Comparison of ENCODE assay signal across 27 cellular contexts in the genomic region with DNA sequence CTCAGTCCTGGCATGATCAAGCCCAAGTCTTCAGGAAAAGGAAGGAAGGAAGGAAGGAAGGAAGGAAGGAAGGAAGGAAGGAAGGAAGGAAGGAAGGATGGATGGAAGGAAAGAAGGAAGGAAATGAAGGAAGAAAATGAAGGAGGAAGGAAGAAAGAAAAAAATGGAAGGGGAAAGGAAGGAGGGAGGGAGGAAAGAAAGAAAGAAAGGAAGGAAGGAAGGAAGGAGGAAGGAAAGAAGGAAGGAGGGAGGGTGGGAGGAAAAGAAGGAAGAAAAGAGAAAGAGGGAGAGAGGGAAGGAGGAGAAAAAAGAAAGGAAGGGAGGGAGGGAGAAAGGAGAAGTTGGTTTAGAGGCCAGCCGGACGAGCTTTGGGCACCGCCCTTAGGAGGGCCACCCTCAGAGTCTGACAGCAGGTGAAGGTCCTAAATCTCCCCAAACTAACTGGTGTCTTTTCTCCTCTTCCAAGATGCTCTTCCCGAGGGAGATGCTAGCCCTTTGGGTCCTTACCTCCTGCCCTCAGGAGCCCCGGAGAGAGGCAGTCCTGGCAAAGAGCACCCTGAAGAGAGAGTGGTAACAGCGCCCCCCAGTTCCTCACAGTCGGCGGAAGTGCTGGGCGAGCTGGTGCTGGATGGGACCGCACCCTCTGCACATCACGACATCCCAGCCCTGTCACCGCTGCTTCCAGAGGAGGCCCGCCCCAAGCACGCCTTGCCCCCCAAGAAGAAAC.
"Had no signal": no experiment of that assay in that cellular context is flagged by ENCODE, and none has a peak within 500 bp of the region (broad histone marks: within the 10 kb centered on the region; RNA-seq: fewer than 3 reads in every experiment).

No MANE protein-coding gene starts in this region.

- H2AFZ ChIP-seq: hepatocyte, parathyroid adenoma had no signal

- H3K79me2 ChIP-seq: hepatocyte, parathyroid adenoma had no signal

- ATAC-seq: foreskin keratinocyte; gastroesophageal sphincter; left cardiac atrium; left lung; mucosa of descending colon; natural killer cell treated with Interleukin-12 subunit alpha and Interleukin-12 subunit beta and Interleukin-15 and Interleukin-18, amount 100 ng/mL, for 72 hours; sciatic nerve; stimulated activated naive B cell treated with anti-CD40 and anti-IgM and Interleukin-4, amounts not matched to agents 10 μg/mL and 1 μg/mL and 100 μg/mL, for 72 hours had no signal

- H3K4me1 Mint-ChIP-seq: endodermal cell, mesothelial cell of epicardium, neural crest cell had no signal

- H3K36me3 Mint-ChIP-seq: mesothelial cell of epicardium; naive B cell; natural killer cell treated with Interleukin-12 subunit alpha and Interleukin-12 subunit beta and Interleukin-15 and Interleukin-18, amount 100 ng/mL, for 72 hours; stimulated activated naive B cell treated with anti-CD40 and anti-IgM and Interleukin-4, amounts not matched to agents 10 μg/mL and 1 μg/mL and 100 μg/mL, for 72 hours had no signal

- H3K27ac ChIP-seq: colonic mucosa, epithelial cell of prostate, foreskin keratinocyte, gastroesophageal sphincter, heart left ventricle, hepatocyte, left lung, parathyroid adenoma, prostate gland, right atrium auricular region, transverse colon, vagina had no signal

- H3K27ac Mint-ChIP-seq: dendritic cell treated with granulocyte-macrophage colony-stimulating factor and Interleukin-4, amounts not matched to agents 40 ng/mL and 50 ng/mL, for 4 days; endodermal cell; mesothelial cell of epicardium; natural killer cell treated with Interleukin-12 subunit alpha and Interleukin-12 subunit beta and Interleukin-15 and Interleukin-18, amount 100 ng/mL, for 72 hours; stimulated activated naive B cell treated with anti-CD40 and anti-IgM and Interleukin-4, amounts not matched to agents 10 μg/mL and 1 μg/mL and 100 μg/mL, for 72 hours; stimulated activated naive CD8-positive, alpha-beta T cell treated with anti-CD3 and anti-CD28 coated beads, Interleukin-15, Interleukin-2, amounts not matched to agents 100 ng/mL and 50 ng/mL, for 24 hours had no signal

- H3K36me3 ChIP-seq: colonic mucosa, gastroesophageal sphincter, heart left ventricle, left lung, prostate gland, right atrium auricular region, transverse colon, vagina had no signal

- H3K9me3 ChIP-seq: colonic mucosa, gastroesophageal sphincter, heart left ventricle, left lung, mucosa of descending colon, prostate gland, right atrium auricular region, transverse colon, vagina had no signal

- H3K4me1 ChIP-seq: colonic mucosa, foreskin keratinocyte, gastroesophageal sphincter, heart left ventricle, left lung, parathyroid adenoma, prostate gland, right atrium auricular region, transverse colon, vagina had no signal

- FAIRE-seq: islet of Langerhans had no signal

- H3K4me3 Mint-ChIP-seq: dendritic cell treated with granulocyte-macrophage colony-stimulating factor and Interleukin-4, amounts not matched to agents 40 ng/mL and 50 ng/mL, for 4 days; endodermal cell; mesothelial cell of epicardium; natural killer cell treated with Interleukin-12 subunit alpha and Interleukin-12 subunit beta and Interleukin-15 and Interleukin-18, amount 100 ng/mL, for 72 hours; neural crest cell; stimulated activated naive B cell treated with anti-CD40 and anti-IgM and Interleukin-4, amounts not matched to agents 10 μg/mL and 1 μg/mL and 100 μg/mL, for 72 hours; stimulated activated naive CD8-positive, alpha-beta T cell treated with anti-CD3 and anti-CD28 coated beads, Interleukin-15, Interleukin-2, amounts not matched to agents 100 ng/mL and 50 ng/mL, for 24 hours had no signal

- H3K9me3 Mint-ChIP-seq: dendritic cell treated with granulocyte-macrophage colony-stimulating factor and Interleukin-4, amounts not matched to agents 40 ng/mL and 50 ng/mL, for 4 days; endodermal cell; mesothelial cell of epicardium; natural killer cell treated with Interleukin-12 subunit alpha and Interleukin-12 subunit beta and Interleukin-15 and Interleukin-18, amount 100 ng/mL, for 72 hours; neural crest cell; stimulated activated naive CD8-positive, alpha-beta T cell treated with anti-CD3 and anti-CD28 coated beads, Interleukin-15, Interleukin-2, amounts not matched to agents 100 ng/mL and 50 ng/mL, for 24 hours had no signal

- H3K4me3 ChIP-seq: colonic mucosa, gastroesophageal sphincter, heart left ventricle, hepatocyte, left lung, mucosa of descending colon, prostate gland, right atrium auricular region, transverse colon, vagina had no signal

- H3K9ac ChIP-seq: parathyroid adenoma had no signal

- H3K27me3 Mint-ChIP-seq: dendritic cell treated with granulocyte-macrophage colony-stimulating factor and Interleukin-4, amounts not matched to agents 40 ng/mL and 50 ng/mL, for 4 days had no signal

- H3K4me2 ChIP-seq: hepatocyte had no signal

- DNase-seq: colonic mucosa; effector CD8-positive, alpha-beta T cell; endodermal cell; foreskin keratinocyte; heart left ventricle; left cardiac atrium; left lung; mesenchymal stem cell; mucosa of descending colon; naive B cell; stimulated activated CD4-positive, alpha-beta T cell treated with anti-CD3 and anti-CD28 coated beads, Interleukin-4, amount 100 ng/mL, for 4 hours; stimulated activated naive B cell treated with anti-CD40 and anti-IgM and Interleukin-4, amounts not matched to agents 10 μg/mL and 1 μg/mL and 100 μg/mL, for 72 hours; transverse colon had no signal

- H3K27me3 ChIP-seq: colonic mucosa, right atrium auricular region, transverse colon, vagina had no signal
